Comparison of ENCODE assay signal across 8 cellular contexts in genomic region chr12:13273097-13273496, GRCh38.
"Had no signal": no experiment of that assay in that cellular context is flagged by ENCODE, and none has a peak within 500 bp of the region (broad histone marks: within the 10 kb centered on the region; RNA-seq: fewer than 3 reads in every experiment).

No MANE protein-coding gene starts in this region.

- H3K27ac Mint-ChIP-seq: GM23338, H9, IgD-negative memory B cell had no signal

- ATAC-seq: GM23338, HepG2 had no signal

- H3K9me3 Mint-ChIP-seq: GM23338, H9 had no signal

- H3K4me3 Mint-ChIP-seq: GM23338, H9, IgD-negative memory B cell had no signal

- DNase-seq: H9, HCEC 1CT had no signal

- H3K4me3 ChIP-seq: GM23338 had no signal

- H3K27ac ChIP-seq: HL-60 had no signal

- FAIRE-seq: H1, H54, HepG2 had no signal
